ENCODE assay signal across 9 cellular contexts in the genomic region with DNA sequence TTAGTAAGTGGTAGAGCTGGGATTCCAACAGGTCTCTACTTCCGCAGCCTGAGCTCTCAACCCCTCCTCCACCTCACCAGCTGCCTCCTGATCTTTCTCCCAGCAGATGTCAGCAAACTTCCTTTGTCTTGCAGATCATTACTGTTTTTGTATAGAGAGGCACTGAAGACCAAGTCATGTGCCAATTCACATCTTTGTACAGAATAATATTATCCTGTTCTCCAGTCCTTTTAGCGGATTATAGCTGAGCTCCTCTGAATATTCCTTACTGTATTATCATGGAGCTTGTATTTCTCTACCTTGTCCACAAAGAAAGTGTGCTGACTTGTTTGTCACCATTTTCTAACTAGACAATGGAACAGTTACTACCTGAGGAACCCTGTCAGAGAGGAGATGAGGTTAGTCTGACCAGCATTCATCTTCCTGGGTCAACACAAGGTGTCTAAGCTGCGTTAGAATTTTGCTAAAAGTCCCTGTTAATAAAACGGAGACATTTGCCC.
DNase-seq lines count a peak whose midpoint lies in the region; ATAC-seq, FAIRE-seq and TF ChIP-seq lines count a peak whose summit lies in the region.
"Had no signal": no experiment of that assay in that cellular context is flagged by ENCODE, and none has a peak within 500 bp of the region (broad histone marks: within the 10 kb centered on the region; RNA-seq: fewer than 3 reads in every experiment).

No MANE protein-coding gene starts in this region.

- H3K27me3 ChIP-seq in bronchial epithelial cell (ENCODE audit: control insufficient read depth, insufficient read depth, low read length) (no peaks in the 10 kb centered on the region), left lung (no peaks in the 10 kb centered on the region)
- H3K27me3 ChIP-seq: BLaER1 treated with 17β-estradiol and CSF1 and Interleukin-3, amounts not matched to agents 10 nM and 100 nM had no signal

- peak; percentile 67 for ATAC-seq in left lung
- ATAC-seq in activated T-cell treated with anti-CD3 and anti-CD28 coated beads, Interleukin-2, amount 50 U/mL, for 72 hours (replicated peaks in 1 of 2): no peak

- CTCF ChIA-PET in GM10248 (lab: Yijun Ruan, JAX): interaction anchor here (1.1 to 2.1 kb wide), 5 partner anchors 8 to 320 kb away, joined by 3 to 16 read pairs (median 5); no protein-coding TSS in a partner anchor

- no peak overlapping the region for H3K4me3 Mint-ChIP-seq in activated T-helper 1 cell treated with anti-CD3 and anti-CD28 coated beads, Interleukin-12 subunit alpha, Interleukin-12 subunit beta, Interleukin-2, Interleukin-4 antibody, amounts not matched to agents 30 ng/mL and 10 ng/mL and 1 ng/mL, durations not matched to agents 14 hours and 24 hours and 36 hours
- H3K4me3 Mint-ChIP-seq in activated T-cell treated with anti-CD3 and anti-CD28 coated beads, Interleukin-2, amount 50 U/mL, for 72 hours: no peak overlapping the region

- no peaks in the 10 kb centered on the region for H3K4me1 ChIP-seq in left lung

- H3K4me3 ChIP-seq in bronchial epithelial cell (ENCODE audit: low read depth, low read length): no peak overlapping the region
- H3K4me3 ChIP-seq in left lung: no peak overlapping the region
- H3K4me3 ChIP-seq: BLaER1 treated with 17β-estradiol and CSF1 and Interleukin-3, amounts not matched to agents 10 nM and 100 nM had no signal

- H3K36me3 ChIP-seq in bronchial epithelial cell (ENCODE audit: control insufficient read depth, insufficient read depth, low read length): no peaks in the 10 kb centered on the region
- no peaks in the 10 kb centered on the region for H3K36me3 ChIP-seq in left lung
- H3K36me3 ChIP-seq: BLaER1 treated with 17β-estradiol and CSF1 and Interleukin-3, amounts not matched to agents 10 nM and 100 nM had no signal

- H3K4me1 Mint-ChIP-seq in activated T-helper 1 cell treated with anti-CD3 and anti-CD28 coated beads, Interleukin-12 subunit alpha, Interleukin-12 subunit beta, Interleukin-2, Interleukin-4 antibody, amounts not matched to agents 30 ng/mL and 10 ng/mL and 1 ng/mL, durations not matched to agents 14 hours and 24 hours and 36 hours (ENCODE audit: low read depth): peaks cover 10% of the 10 kb centered on the region
- H3K4me1 Mint-ChIP-seq in activated T-cell treated with anti-CD3 and anti-CD28 coated beads, Interleukin-2, amount 50 U/mL, for 72 hours (ENCODE audit: low read depth): peaks cover 15% of the 10 kb centered on the region

- no peak overlapping the region for H3K27ac Mint-ChIP-seq in activated T-helper 1 cell treated with anti-CD3 and anti-CD28 coated beads, Interleukin-12 subunit alpha, Interleukin-12 subunit beta, Interleukin-2, Interleukin-4 antibody, amounts not matched to agents 30 ng/mL and 10 ng/mL and 1 ng/mL, durations not matched to agents 14 hours and 24 hours and 36 hours
- no peak overlapping the region for H3K27ac Mint-ChIP-seq in activated T-cell treated with anti-CD3 and anti-CD28 coated beads, Interleukin-2, amount 50 U/mL, for 72 hours

- no peaks in the 10 kb centered on the region for H3K27me3 Mint-ChIP-seq in activated T-helper 1 cell treated with anti-CD3 and anti-CD28 coated beads, Interleukin-12 subunit alpha, Interleukin-12 subunit beta, Interleukin-2, Interleukin-4 antibody, amounts not matched to agents 30 ng/mL and 10 ng/mL and 1 ng/mL, durations not matched to agents 14 hours and 24 hours and 36 hours (ENCODE audit: insufficient read depth)
- H3K27me3 Mint-ChIP-seq in activated T-cell treated with anti-CD3 and anti-CD28 coated beads, Interleukin-2, amount 50 U/mL, for 72 hours (ENCODE audit: low read depth): no peaks in the 10 kb centered on the region

- DNase-seq in SIG-M5 treated with dmso at 0.1 percent for 504 hours (lab: John Stamatoyannopoulos, UW; ENCODE audit: unreplicated experiment) (peak; percentile 37), SIG-M5 (lab: John Stamatoyannopoulos, UW) (no peak), NCI-H446 (lab: John Stamatoyannopoulos, UW) (peak; percentile 56 to 75), bronchial epithelial cell (ENCODE audit: low read depth) (peak; percentile 67), left lung (no peak), GM10248 (ENCODE audit: extremely low spot score) (no peak)
- DNase-seq in activated T-helper 1 cell treated with anti-CD3 and anti-CD28 coated beads, Interleukin-12 subunit alpha, Interleukin-12 subunit beta, Interleukin-2, Interleukin-4 antibody, amounts not matched to agents 30 ng/mL and 10 ng/mL and 1 ng/mL, durations not matched to agents 14 hours and 24 hours and 36 hours (ENCODE audit: low spot score): no peak
- no peak for DNase-seq in activated T-cell treated with anti-CD3 and anti-CD28 coated beads, Interleukin-2, amount 50 U/mL, for 72 hours

- POLR2A ChIA-PET in GM10248 (lab: Yijun Ruan, JAX): no interaction called here

- no peaks in the 10 kb centered on the region for H3K9me3 Mint-ChIP-seq in activated T-helper 1 cell treated with anti-CD3 and anti-CD28 coated beads, Interleukin-12 subunit alpha, Interleukin-12 subunit beta, Interleukin-2, Interleukin-4 antibody, amounts not matched to agents 30 ng/mL and 10 ng/mL and 1 ng/mL, durations not matched to agents 14 hours and 24 hours and 36 hours
- no peaks in the 10 kb centered on the region for H3K9me3 Mint-ChIP-seq in activated T-cell treated with anti-CD3 and anti-CD28 coated beads, Interleukin-2, amount 50 U/mL, for 72 hours

- intact Hi-C loops in left lung (cut with DNase I): no loop called here
- intact Hi-C loops in activated T-helper 1 cell treated with anti-CD3 and anti-CD28 coated beads, Interleukin-12 subunit alpha, Interleukin-12 subunit beta, Interleukin-2, Interleukin-4 antibody, amounts not matched to agents 30 ng/mL and 10 ng/mL and 1 ng/mL, durations not matched to agents 14 hours and 24 hours and 36 hours (cut with micrococcal nuclease): loop anchor here (2.0 to 10.0 kb wide), 5 partner anchors 320 to 728 kb away; a partner anchor contains a TSS

- H3K27ac ChIP-seq in left lung: no peak overlapping the region

- no peaks in the 10 kb centered on the region for H3K9me3 ChIP-seq in left lung
- H3K9me3 ChIP-seq: BLaER1 treated with 17β-estradiol and CSF1 and Interleukin-3, amounts not matched to agents 10 nM and 100 nM had no signal

- FAIRE-seq in bronchial epithelial cell (lab: Jason Lieb, UNC): no peak

- peak; percentile 54 for TF ChIP-seq CTCF in bronchial epithelial cell (IDR thresholded peaks at IDR 0.05; ENCODE audit: insufficient read depth, low read length, severe bottlenecking)
- TF ChIP-seq CTCF in left lung (IDR thresholded peaks at IDR 0.05): peak in 1 of 2 donors; percentile 30
- no peak for TF ChIP-seq CTCF in GM10248 (IDR thresholded peaks at IDR 0.05; ENCODE audit: control extremely low read depth, extremely low read depth, low read depth, missing control alignments)

- no peaks in the 10 kb centered on the region for H3K36me3 Mint-ChIP-seq in activated T-helper 1 cell treated with anti-CD3 and anti-CD28 coated beads, Interleukin-12 subunit alpha, Interleukin-12 subunit beta, Interleukin-2, Interleukin-4 antibody, amounts not matched to agents 30 ng/mL and 10 ng/mL and 1 ng/mL, durations not matched to agents 14 hours and 24 hours and 36 hours (ENCODE audit: low read depth)
- no peaks in the 10 kb centered on the region for H3K36me3 Mint-ChIP-seq in activated T-cell treated with anti-CD3 and anti-CD28 coated beads, Interleukin-2, amount 50 U/mL, for 72 hours (ENCODE audit: insufficient read depth in 2 of 2)

Comparison
In these comparisons a context has a peak if more than half of its experiments do, and no peak if none do; other contexts are left out.
1. DNase-seq: peak in SIG-M5 treated with dmso at 0.1 percent for 504 hours (single experiment), NCI-H446 (2 of 2) and bronchial epithelial cell (single experiment); none in SIG-M5 (single experiment), left lung (0 of 2), activated T-helper 1 cell treated with anti-CD3 and anti-CD28 coated beads, Interleukin-12 subunit alpha, Interleukin-12 subunit beta, Interleukin-2, Interleukin-4 antibody, amounts not matched to agents 30 ng/mL and 10 ng/mL and 1 ng/mL, durations not matched to agents 14 hours and 24 hours and 36 hours (single experiment), activated T-cell treated with anti-CD3 and anti-CD28 coated beads, Interleukin-2, amount 50 U/mL, for 72 hours (0 of 2) and GM10248 (single experiment).